Comparison of ENCODE assay signal across 8 cellular contexts in the genomic region with DNA sequence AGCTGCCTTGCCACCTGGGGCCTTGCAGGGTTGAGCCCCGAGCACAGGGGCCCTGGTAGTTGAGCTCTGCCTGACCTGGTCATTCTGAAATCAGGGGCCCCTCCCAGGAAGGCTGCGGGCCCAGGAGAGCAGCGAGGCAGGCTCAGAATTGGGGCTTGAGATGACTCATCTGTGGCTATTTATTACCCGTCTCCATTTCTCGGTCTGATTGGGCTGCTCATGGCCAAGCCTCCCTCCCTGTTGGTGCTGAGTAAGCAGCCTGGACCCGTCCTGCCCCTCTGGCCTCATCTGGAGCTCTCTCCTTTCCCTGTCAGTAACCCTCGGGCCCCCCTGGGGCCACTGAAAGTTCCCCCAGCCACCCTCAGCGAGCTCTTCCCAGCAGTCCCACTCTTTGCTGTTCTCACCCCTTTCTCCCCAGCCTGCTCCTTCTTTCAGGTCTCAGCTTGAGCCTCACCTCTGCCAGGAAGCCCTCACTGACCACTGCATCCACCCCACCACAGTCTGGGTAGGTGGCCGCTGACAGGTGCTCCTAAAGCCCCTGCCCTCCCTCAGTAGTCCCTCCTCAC. TPM values are rescaled to one million over a fixed set of nuclear protein-coding genes. Genes with fewer than 3 reads are reported as not detected.
DNase-seq lines count a peak whose midpoint lies in the region; ATAC-seq, FAIRE-seq and TF ChIP-seq lines count a peak whose summit lies in the region.

No MANE protein-coding gene starts in this region.

- peaks cover 0 to 7% (median 0%) of the 10 kb centered on the region in 5 experiments for H3K9me3 Mint-ChIP-seq in brain

- peak overlapping the region in 2 of 5 experiments; percentile 32 to 38 for H3K4me3 Mint-ChIP-seq in brain

- POLR2A ChIA-PET in HepG2 (lab: Yijun Ruan, JAX), result no interaction called here

- ATAC-seq in GM18520 (IDR thresholded peaks at IDR 0.05; ENCODE audit: unreplicated experiment) (peak; percentile 40), HG02763 (IDR thresholded peaks at IDR 0.05; ENCODE audit: unreplicated experiment) (peak; percentile 46), HepG2 (peak; percentile 30; the same call in 2 of the 3 replicates)

- H3K27ac Mint-ChIP-seq in brain, result peak overlapping the region in 3 of 5 experiments; percentile 81 to 93 (median 90)

- H3K4me3 ChIP-seq in HepG2 (replicated peaks in 1 of 3; ENCODE audit: insufficient read depth in 1 of 3, low read depth in 2 of 3, low read length in 3 of 3), result no peak overlapping the region

- H3K27ac ChIP-seq in HepG2 (ENCODE audit: extremely low read length, insufficient read depth, low read length), result no peak overlapping the region

- no peaks in the 10 kb centered on the region for H4K20me1 ChIP-seq in HepG2 (ENCODE audit: insufficient read depth, low read length)

- H3K79me2 ChIP-seq in HepG2 (ENCODE audit: insufficient read depth, low read length), result no peaks in the 10 kb centered on the region

- no peaks in the 10 kb centered on the region for H3K36me3 ChIP-seq in HepG2 (replicated peaks in 1 of 2; ENCODE audit: control insufficient read depth in 1 of 2, insufficient read depth in 2 of 2, low read length in 2 of 2)

- H3K9ac ChIP-seq in HepG2 (ENCODE audit: insufficient read depth, low read depth, low read length), result no peak overlapping the region

- H3K9me3 ChIP-seq in HepG2 (ENCODE audit: low read length), result no peaks in the 10 kb centered on the region

- H3K4me1 ChIP-seq in HepG2 (ENCODE audit: insufficient read depth, low read length), result no peaks in the 10 kb centered on the region

- no peak for TF ChIP-seq CTCF in AG09319 (IDR thresholded peaks at IDR 0.05; ENCODE audit: low read depth, low read length)
- TF ChIP-seq CTCF in brain (conservative IDR thresholded peaks at IDR 0.05), result no peak
- TF ChIP-seq CTCF in HepG2 (CRISPR knock-in tag; IDR thresholded peaks at IDR 0.05), result no peak

- peak; percentile 52 for DNase-seq in AG09319 (ENCODE audit: extremely low read depth, low read depth)
- peak; percentile 39 for DNase-seq in NCI-H446 treated with DMSO at 0.1 percent for 48 hours (lab: John Stamatoyannopoulos, UW)
- no peak for DNase-seq in HepG2 (ENCODE audit: low spot score)
- peak; percentile 90 for DNase-seq in urothelium cell line (ENCODE audit: low spot score)
- DNase-seq in SHP77 treated with DMSO at 0.1 percent for 48 hours (lab: John Stamatoyannopoulos, UW), result no peak

- intact Hi-C loops in HepG2 (cut with micrococcal nuclease; ENCODE audit: unreplicated experiment), result no loop called here

- no peak for FAIRE-seq in HepG2 (lab: Jason Lieb, UNC)
- FAIRE-seq in urothelium cell line (lab: Jason Lieb, UNC), result peak; percentile 30

- no peaks in the 10 kb centered on the region for H3K36me3 Mint-ChIP-seq in brain

- H3K4me1 Mint-ChIP-seq in brain, result peaks cover 28% of the 10 kb centered on the region

- TF ChIP-seq EP300 in HepG2 (IDR thresholded peaks at IDR 0.05; ENCODE audit: low read depth in 2 of 2, low read length in 2 of 2), result no peak
- TF ChIP-seq EP300 in HepG2 (CRISPR knock-in tag; IDR thresholded peaks at IDR 0.05; ENCODE audit: borderline replicate concordance), result no peak

- TF ChIP-seq POLR2A in HepG2 (IDR thresholded peaks at IDR 0.05; ENCODE audit: insufficient read depth in 1 of 2, low read depth in 2 of 2, low read length in 2 of 2), result no peak

- WGBS in HepG2 (ENCODE audit: low lambda C conversion rate), result 1% methylated on average over 6 of the region's 9 CpGs

- no peak overlapping the region for H3K4me2 ChIP-seq in HepG2 (ENCODE audit: low read depth, low read length)

- CTCF ChIA-PET in HepG2 (lab: Yijun Ruan, JAX; ENCODE audit: low intra/inter-chr PET ratio, low total read pairs), result no interaction called here

- BruUV-seq in HepG2 (replicated peaks; lab: Mats Ljungman, UMichigan), result no TSS peak

- peaks cover 6% of the 10 kb centered on the region for H3K27me3 Mint-ChIP-seq in brain

- peaks cover 5 to 41% of the 10 kb centered on the region in 2 experiments; a peak in 4 of 5 replicates for H3K27me3 ChIP-seq in HepG2 (ENCODE audit: control insufficient read depth in 1 of 2, insufficient read depth in 2 of 2, low read length in 2 of 2)

- in situ Hi-C loops in HepG2 (cut with HindIII; ENCODE audit: extremely low pct_ligation_motif_present, low pct_unique_long_range_greater_than_20kb), result no loop called here

- TF ChIP-seq RAD21 in HepG2 (CRISPR knock-in tag; IDR thresholded peaks at IDR 0.05), result no peak

- no peak overlapping the region for H2AFZ ChIP-seq in HepG2 (ENCODE audit: low read length)

TF ChIP-seq in HepG2, 621 proteins besides CTCF, POLR2A, EP300 and RAD21:
- TF ChIP-seq KLF11 (CRISPR knock-in tag; IDR thresholded peaks at IDR 0.05) (no peak), FOSL2 (CRISPR knock-in tag; IDR thresholded peaks at IDR 0.05) (peak; percentile 72), MAFK (conservative IDR thresholded peaks at IDR 0.05 in 1 of 2, IDR thresholded peaks at IDR 0.05 in 1 of 2; ENCODE audit: low read length in 2 of 2) (peak; percentile 45 to 67; a peak in 3 of 4 replicates)

RNA-seq across cellular contexts. Expression of gene TNFRSF8, which starts 11.0 kb away (rescaled TPM):
- not detected for polyA plus RNA-seq in brain (ENCODE audit: insufficient read depth, low read depth, low replicate concordance)
- not detected in 2 replicates for total RNA-seq in HepG2 (2016; rRNA removed; fragmentation: Illumina TruSeq; extraction: Trizol)
- total RNA-seq in HepG2 (2016; cell fraction: cytosol; rRNA removed; fragmentation: Illumina TruSeq; extraction: Trizol; ENCODE audit: low read depth), result not detected in 2 replicates
- not detected in 2 replicates for total RNA-seq in HepG2 (2016; cell fraction: insoluble cytoplasmic fraction; rRNA removed; fragmentation: Illumina TruSeq; extraction: Trizol)
- total RNA-seq in HepG2 (2016; cell fraction: membrane; rRNA removed; fragmentation: Illumina TruSeq; extraction: Trizol), result not detected in 2 replicates
- not detected in 2 replicates for total RNA-seq in HepG2 (2016; cell fraction: nucleus; rRNA removed; fragmentation: Illumina TruSeq; extraction: Trizol)
- not detected in 2 replicates for polyA plus RNA-seq in HepG2 (2011; rRNA removed)
- not detected in 2 replicates for polyA plus RNA-seq in HepG2 (2011; cell fraction: cytosol; rRNA removed)
- not detected in 2 replicates for polyA plus RNA-seq in HepG2 (2011; cell fraction: nucleus; rRNA removed)
- not detected in 2 replicates for polyA plus RNA-seq in HepG2 (2012)
- not detected in 2 replicates for polyA plus RNA-seq in HepG2 (2016; cell fraction: cytosol; fragmentation: Illumina TruSeq; extraction: Trizol; ENCODE audit: low read depth)
- not detected in 2 replicates for polyA plus RNA-seq in HepG2 (2016; cell fraction: insoluble cytoplasmic fraction; fragmentation: Illumina TruSeq; extraction: Trizol; ENCODE audit: low read depth)
- not detected in 2 replicates for polyA plus RNA-seq in HepG2 (2016; cell fraction: membrane; fragmentation: Illumina TruSeq; extraction: Trizol; ENCODE audit: low read depth)
- polyA plus RNA-seq in HepG2 (2016; cell fraction: nucleus; fragmentation: Illumina TruSeq; extraction: Trizol; ENCODE audit: insufficient read depth, low read depth), result not detected in 2 replicates
- polyA minus RNA-seq in HepG2 (2011; rRNA and poly(A)+ RNA removed; ENCODE audit: low replicate concordance), result 0.30 TPM in 1 of 2 replicates, not detected in the other
- not detected in 2 replicates for polyA minus RNA-seq in HepG2 (2011; cell fraction: cytosol; rRNA and poly(A)+ RNA removed)
- polyA minus RNA-seq in HepG2 (2011; cell fraction: nucleus; rRNA and poly(A)+ RNA removed), result not detected in 2 replicates

RNA-seq across cellular contexts. Expression of gene MIIP, which starts 32.8 kb away (rescaled TPM):
- polyA plus RNA-seq in brain (ENCODE audit: insufficient read depth, low read depth, low replicate concordance) (29.1 TPM), HepG2 (2011; rRNA removed) (23.0 and 31.1 TPM in 2 replicates)
- total RNA-seq in HepG2 (2016; rRNA removed; fragmentation: Illumina TruSeq; extraction: Trizol), result 23.6 and 35.2 TPM in 2 replicates
- 52.3 and 57.6 TPM in 2 replicates for total RNA-seq in HepG2 (2016; cell fraction: cytosol; rRNA removed; fragmentation: Illumina TruSeq; extraction: Trizol; ENCODE audit: low read depth)
- 21.8 and 38.2 TPM in 2 replicates for total RNA-seq in HepG2 (2016; cell fraction: insoluble cytoplasmic fraction; rRNA removed; fragmentation: Illumina TruSeq; extraction: Trizol)
- total RNA-seq in HepG2 (2016; cell fraction: membrane; rRNA removed; fragmentation: Illumina TruSeq; extraction: Trizol), result 42.3 and 49.9 TPM in 2 replicates
- 27.2 and 31.9 TPM in 2 replicates for total RNA-seq in HepG2 (2016; cell fraction: nucleus; rRNA removed; fragmentation: Illumina TruSeq; extraction: Trizol)
- polyA plus RNA-seq in HepG2 (2011; cell fraction: cytosol; rRNA removed), result 11.2 and 20.9 TPM in 2 replicates
- 166 and 217 TPM in 2 replicates for polyA plus RNA-seq in HepG2 (2011; cell fraction: nucleus; rRNA removed)
- polyA plus RNA-seq in HepG2 (2012), result 9.1 and 20.3 TPM in 2 replicates
- polyA plus RNA-seq in HepG2 (2016; cell fraction: cytosol; fragmentation: Illumina TruSeq; extraction: Trizol; ENCODE audit: low read depth), result 34.0 and 38.2 TPM in 2 replicates
- polyA plus RNA-seq in HepG2 (2016; cell fraction: insoluble cytoplasmic fraction; fragmentation: Illumina TruSeq; extraction: Trizol; ENCODE audit: low read depth), result 17.3 and 17.8 TPM in 2 replicates
- polyA plus RNA-seq in HepG2 (2016; cell fraction: membrane; fragmentation: Illumina TruSeq; extraction: Trizol; ENCODE audit: low read depth), result 27.7 and 34.3 TPM in 2 replicates
- 63.8 and 70.7 TPM in 2 replicates for polyA plus RNA-seq in HepG2 (2016; cell fraction: nucleus; fragmentation: Illumina TruSeq; extraction: Trizol; ENCODE audit: insufficient read depth, low read depth)
- 17.1 and 28.4 TPM in 2 replicates for polyA minus RNA-seq in HepG2 (2011; rRNA and poly(A)+ RNA removed; ENCODE audit: low replicate concordance)
- polyA minus RNA-seq in HepG2 (2011; cell fraction: cytosol; rRNA and poly(A)+ RNA removed), result 6.1 and 8.6 TPM in 2 replicates
- polyA minus RNA-seq in HepG2 (2011; cell fraction: nucleus; rRNA and poly(A)+ RNA removed), result 11.1 and 14.7 TPM in 2 replicates

Comparison
In these comparisons a context has a peak if more than half of its experiments do, and no peak if none do; other contexts are left out.
1. DNase-seq: peak in AG09319 (single experiment), NCI-H446 treated with DMSO at 0.1 percent for 48 hours (single experiment) and urothelium cell line (single experiment); none in HepG2 (single experiment) and SHP77 treated with DMSO at 0.1 percent for 48 hours (single experiment).
2. Peak in every context shown above with its lines, with median percentiles within 50 percentile points of each other: ATAC-seq.